Comparison of ENCODE assay signal across 8 cellular contexts in the genomic region with DNA sequence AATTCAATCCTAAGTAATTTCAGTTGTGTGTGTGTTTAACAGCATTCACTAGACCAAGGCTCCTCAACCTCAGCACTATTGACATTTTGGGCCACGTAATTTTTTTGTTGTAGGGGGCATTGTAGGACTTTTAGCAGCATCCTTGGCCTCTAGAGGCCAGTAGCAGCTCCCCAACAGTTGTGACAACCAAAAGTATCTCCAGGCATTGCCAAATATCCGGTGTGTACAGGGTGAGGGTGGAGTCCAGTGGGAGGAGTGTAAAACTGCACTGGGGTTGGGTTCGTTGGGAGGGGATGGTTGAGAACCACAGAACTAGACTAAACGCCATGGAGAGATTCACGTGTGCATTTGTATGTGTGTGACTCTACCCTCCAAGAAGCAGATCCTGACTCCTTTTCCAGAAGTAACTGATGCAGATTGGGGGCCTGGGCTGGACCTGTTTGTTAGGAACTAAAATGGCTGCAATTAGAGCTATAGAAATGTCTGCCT. TPM values are rescaled to one million over a fixed set of nuclear protein-coding genes. Genes with fewer than 3 reads are reported as not detected.
DNase-seq lines count a peak whose midpoint lies in the region; ATAC-seq and TF ChIP-seq lines count a peak whose summit lies in the region.

No MANE protein-coding gene starts in this region.

- no peaks in the 10 kb centered on the region for H3K9me3 Mint-ChIP-seq in activated CD4-positive, alpha-beta memory T cell treated with anti-CD3 and anti-CD28 coated beads, Interleukin-2, amount 10 ng/mL, durations not matched to agents 7 days and 5 days

- H3K27me3 ChIP-seq in HAP-1 (ENCODE audit: low read depth) = no peaks in the 10 kb centered on the region
- no peaks in the 10 kb centered on the region for H3K27me3 ChIP-seq in foreskin keratinocyte
- H3K27me3 ChIP-seq in ovary = no peaks in the 10 kb centered on the region

- peak; percentile 91 for ATAC-seq in foreskin keratinocyte

- no peaks in the 10 kb centered on the region for H3K36me3 Mint-ChIP-seq in activated CD4-positive, alpha-beta memory T cell treated with anti-CD3 and anti-CD28 coated beads, Interleukin-2, amount 10 ng/mL, durations not matched to agents 7 days and 5 days (ENCODE audit: low read depth)

- peaks cover 15% of the 10 kb centered on the region for H3K4me1 ChIP-seq in HAP-1
- H3K4me1 ChIP-seq in foreskin keratinocyte = peaks cover 5% of the 10 kb centered on the region
- H3K4me1 ChIP-seq in ovary (ENCODE audit: insufficient read depth) = no peaks in the 10 kb centered on the region

- in situ Hi-C loops in HAP-1 (cut with MboI; ENCODE audit: low sequenced_read_pairs) = no loop called here

- peaks cover 4% of the 10 kb centered on the region for H3K27me3 Mint-ChIP-seq in activated CD4-positive, alpha-beta memory T cell treated with anti-CD3 and anti-CD28 coated beads, Interleukin-2, amount 10 ng/mL, durations not matched to agents 7 days and 5 days

- H3K27ac ChIP-seq in foreskin keratinocyte (no peak overlapping the region), ovary (no peak overlapping the region)

- H3K27ac Mint-ChIP-seq in activated CD4-positive, alpha-beta memory T cell treated with anti-CD3 and anti-CD28 coated beads, Interleukin-2, amount 10 ng/mL, durations not matched to agents 7 days and 5 days = peak overlapping the region; percentile 72

- no peak overlapping the region for H3K4me3 ChIP-seq in HAP-1
- H3K4me3 ChIP-seq in ovary = no peak overlapping the region

- 37 to 52% (median 40%) methylated on average over 5 of the region's 5 CpGs for WGBS in ovary, 3 donors

- no peaks in the 10 kb centered on the region for H3K9me3 ChIP-seq in HAP-1
- no peaks in the 10 kb centered on the region for H3K9me3 ChIP-seq in ovary

- no peak for TF ChIP-seq POLR2A in ovary (IDR thresholded peaks at IDR 0.05)

- peak; percentile 85 for TF ChIP-seq CTCF in foreskin keratinocyte (conservative IDR thresholded peaks at IDR 0.05)
- no peak for TF ChIP-seq CTCF in ovary (IDR thresholded peaks at IDR 0.05)

- CTCF ChIA-PET in activated CD4-positive, alpha-beta memory T cell treated with anti-CD3 and anti-CD28 coated beads, Interleukin-2, amount 10 ng/mL, durations not matched to agents 7 days and 5 days (lab: Charles Lee) = interaction anchor here (0.9 to 2.3 kb wide), 6 partner anchors 9 to 209 kb away, joined by 3 to 14 read pairs (median 3); partner anchors contain the start of gene PEX16

- POLR2A ChIA-PET in activated CD4-positive, alpha-beta memory T cell treated with anti-CD3 and anti-CD28 coated beads, Interleukin-2, amount 10 ng/mL, durations not matched to agents 7 days and 5 days (lab: Charles Lee) = interaction anchor here (1.0 to 1.3 kb wide), 3 partner anchors 10 to 323 kb away, joined by 3 to 4 read pairs (median 4); no protein-coding TSS in a partner anchor

- intact Hi-C loops in ovary (cut with DNase I) = loop anchor here in 1 of 4 donors (10.0 kb wide), 1 partner anchor 108 kb away; no protein-coding TSS in a partner anchor

- no peaks in the 10 kb centered on the region for H3K36me3 ChIP-seq in HAP-1 (replicated peaks)
- H3K36me3 ChIP-seq in ovary = no peaks in the 10 kb centered on the region

- no peak overlapping the region for H3K4me3 Mint-ChIP-seq in activated CD4-positive, alpha-beta memory T cell treated with anti-CD3 and anti-CD28 coated beads, Interleukin-2, amount 10 ng/mL, durations not matched to agents 7 days and 5 days

- H3K4me1 Mint-ChIP-seq in activated CD4-positive, alpha-beta memory T cell treated with anti-CD3 and anti-CD28 coated beads, Interleukin-2, amount 10 ng/mL, durations not matched to agents 7 days and 5 days = peaks cover 24% of the 10 kb centered on the region

- no peak for TF ChIP-seq EP300 in ovary (IDR thresholded peaks at IDR 0.05)

- peak; percentile 59 for DNase-seq in GM04504 (ENCODE audit: low read depth)
- peak; percentile 37 to 59 for DNase-seq in HAP-1 (ENCODE audit: low spot score in 2 of 2)
- peak; percentile 79 for DNase-seq in NCI-H69 (lab: John Stamatoyannopoulos, UW)
- peak; percentile 79 for DNase-seq in activated CD4-positive, alpha-beta memory T cell treated with anti-CD3 and anti-CD28 coated beads, Interleukin-2, amount 10 ng/mL, durations not matched to agents 7 days and 5 days
- peak; percentile 62 to 79 for DNase-seq in foreskin keratinocyte
- peak; percentile 24 to 38 for DNase-seq in stimulated activated CD8-positive, alpha-beta memory T cell treated with anti-CD3 and anti-CD28 coated beads, Interleukin-15, amount 100 ng/mL, for 48 hours (ENCODE audit: low read depth in 2 of 2)
- DNase-seq in ovary = no peak
- DNase-seq in NCI-H2081 (lab: John Stamatoyannopoulos, UW) = no peak

RNA-seq across cellular contexts. Expression of gene PHF21A, which starts 5.9 kb away (rescaled TPM):
- 10 to 100 TPM; 52.6 to 56.9 TPM for total RNA-seq in activated CD4-positive, alpha-beta memory T cell treated with anti-CD3 and anti-CD28 coated beads, Interleukin-2, amount 10 ng/mL, durations not matched to agents 7 days and 5 days
- total RNA-seq in foreskin keratinocyte = 11.1 and 13.3 TPM in 2 replicates
- 6.7 and 8.2 TPM in 2 replicates for polyA plus RNA-seq in foreskin keratinocyte
- total RNA-seq in ovary = 10 to 100 TPM; 20.6 to 76.0 (median 60.7) TPM
- polyA plus RNA-seq in ovary = 10 to 100 TPM; 29.0 to 42.9 TPM

Comparison
In these comparisons a context has a peak if more than half of its experiments do, and no peak if none do; other contexts are left out.
1. DNase-seq: peak in GM04504 (single experiment), HAP-1 (2 of 2), NCI-H69 (single experiment), activated CD4-positive, alpha-beta memory T cell treated with anti-CD3 and anti-CD28 coated beads, Interleukin-2, amount 10 ng/mL, durations not matched to agents 7 days and 5 days (single experiment), foreskin keratinocyte (2 of 2) and stimulated activated CD8-positive, alpha-beta memory T cell treated with anti-CD3 and anti-CD28 coated beads, Interleukin-15, amount 100 ng/mL, for 48 hours (2 of 2); none in ovary (0 of 5) and NCI-H2081 (0 of 2).